In genomic region chr20:18287915-18288747, GRCh38 we compare ENCODE assay signal across 8 cellular contexts. TPM values are rescaled to one million over a fixed set of nuclear protein-coding genes. Genes with fewer than 3 reads are reported as not detected.
A peak's percentile ranks its signal among the peaks of the same experiment; 100 is the strongest.
DNase-seq lines count a peak whose midpoint lies in the region; ATAC-seq and FAIRE-seq lines count a peak whose summit lies in the region.

Gene ZNF133, plus strand, starts transcription at chr20:18288527. Its CDS starts 17,160 bp downstream, at chr20:18305687.

- FAIRE-seq in GM19239 (lab: Jason Lieb, UNC): peak; percentile 93

- peaks cover 19% of the 10 kb centered on the region for H3K4me1 ChIP-seq in BLaER1

- H3K9me3 Mint-ChIP-seq in activated CD4-positive, alpha-beta T cell treated with anti-CD3 and anti-CD28 coated beads for 36 hours (ENCODE audit: low read depth): peaks cover 13% of the 10 kb centered on the region

- peak within 1 kb of the TSS; percentile 96 for H3K4me2 ChIP-seq in BLaER1

- no peaks in the 10 kb centered on the region for H3K27me3 ChIP-seq in BLaER1

- H3K36me3 ChIP-seq in BLaER1: peaks cover 22% of the 10 kb centered on the region

- H3K27ac ChIP-seq in BLaER1 (peak within 1 kb of the TSS; percentile 94), cingulate gyrus (ENCODE audit: low read depth, low read length) (peak within 1 kb of the TSS; percentile 98)

- POLR2A ChIA-PET in activated CD4-positive, alpha-beta T cell treated with anti-CD3 and anti-CD28 coated beads for 36 hours (lab: Charles Lee): interaction anchor here (0.7 to 1.4 kb wide), 4 partner anchors 150 to 277 kb away, joined by 3 to 8 read pairs (median 4); partner anchors contain the start of genes DZANK1, KAT14, PET117 and POLR3F

- H3K27me3 Mint-ChIP-seq in activated CD4-positive, alpha-beta T cell treated with anti-CD3 and anti-CD28 coated beads for 36 hours: peaks cover 14% of the 10 kb centered on the region

- ATAC-seq in HG03442 (IDR thresholded peaks at IDR 0.05; ENCODE audit: unreplicated experiment): peak; percentile 97
- peak; percentile 98 for ATAC-seq in activated CD4-positive, alpha-beta T cell treated with anti-CD3 and anti-CD28 coated beads for 36 hours

- CTCF ChIA-PET in activated CD4-positive, alpha-beta T cell treated with anti-CD3 and anti-CD28 coated beads for 36 hours (lab: Charles Lee): interaction anchor here (0.6 to 1.4 kb wide), 5 partner anchors 12 to 1500 kb away, joined by 3 to 6 read pairs (median 3); partner anchors contain the start of genes KAT14, PET117 and RRBP1

- peak within 1 kb of the TSS; percentile 87 for H3K9ac ChIP-seq in BLaER1

- intact Hi-C loops in activated CD4-positive, alpha-beta T cell treated with anti-CD3 and anti-CD28 coated beads for 36 hours (cut with DNase I, micrococcal nuclease): loop anchor here (1.0 to 10.0 kb wide), 18 partner anchors 149 to 1764 kb away; partner anchors contain the start of genes DZANK1 (in 2 of the 2), MGME1 (in 2 of the 2), POLR3F (in 2 of the 2) and SEC23B (in 2 of the 2)

- H3K27ac Mint-ChIP-seq in activated CD4-positive, alpha-beta T cell treated with anti-CD3 and anti-CD28 coated beads for 36 hours: peak within 1 kb of the TSS; percentile 99

- peaks cover 17% of the 10 kb centered on the region for H3K9me3 ChIP-seq in BLaER1

- DNase-seq in GM19239 (ENCODE audit: insufficient read length, low spot score) (peak; percentile 86), NCI-H510A treated with DMSO at 0.1 percent for 48 hours (lab: John Stamatoyannopoulos, UW) (peak; percentile 97), kidney tubule cell (ENCODE audit: low spot score) (peak; percentile 95)
- DNase-seq in activated CD4-positive, alpha-beta T cell treated with anti-CD3 and anti-CD28 coated beads for 36 hours: peak; percentile 97
- DNase-seq in stimulated activated CD4-positive, alpha-beta T cell treated with anti-CD3 and anti-CD28 coated beads, Interleukin-1b, Interleukin-23, amount 100 ng/mL, for 1 hour (ENCODE audit: low read depth in 2 of 2): peak; percentile 83 to 99

- H3K4me3 ChIP-seq in BLaER1: peak within 1 kb of the TSS; percentile 88

- H3K4me3 Mint-ChIP-seq in activated CD4-positive, alpha-beta T cell treated with anti-CD3 and anti-CD28 coated beads for 36 hours: peak within 1 kb of the TSS; percentile 98

- H4K20me1 ChIP-seq in BLaER1: no peaks in the 10 kb centered on the region

- peaks cover 27% of the 10 kb centered on the region for H3K36me3 Mint-ChIP-seq in activated CD4-positive, alpha-beta T cell treated with anti-CD3 and anti-CD28 coated beads for 36 hours (ENCODE audit: low read depth)

- H3K4me1 Mint-ChIP-seq in activated CD4-positive, alpha-beta T cell treated with anti-CD3 and anti-CD28 coated beads for 36 hours: peaks cover 19% of the 10 kb centered on the region

RNA-seq across cellular contexts. Expression of gene ZNF133, which starts in this region (rescaled TPM):
- total RNA-seq in activated CD4-positive, alpha-beta T cell treated with anti-CD3 and anti-CD28 coated beads for 36 hours: 10 to 100 TPM in 1 of 2 experiments, 1 to 10 TPM in 1; 8.8 to 10.1 TPM

Comparison
In these comparisons a context has a peak if more than half of its experiments do, and no peak if none do; other contexts are left out.
1. Peak in every context shown above with its lines: DNase-seq, ATAC-seq, H3K4me3 ChIP-seq and H3K27ac ChIP-seq.